In genomic region chr22:19884161-19884953, GRCh38 we compare ENCODE assay signal across 21 cellular contexts. TPM values are rescaled to one million over a fixed set of nuclear protein-coding genes. Genes with fewer than 3 reads are reported as not detected.
DNase-seq lines count a peak whose midpoint lies in the region; ATAC-seq, FAIRE-seq and TF ChIP-seq lines count a peak whose summit lies in the region.
"Had no signal": no experiment of that assay in that cellular context is flagged by ENCODE, and none has a peak within 500 bp of the region (broad histone marks: within the 10 kb centered on the region; RNA-seq: fewer than 3 reads in every experiment).

No MANE protein-coding gene starts in this region.

- H3K9me3 ChIP-seq in BE2C = no peaks in the 10 kb centered on the region
- no peaks in the 10 kb centered on the region for H3K9me3 ChIP-seq in CD4-positive, alpha-beta T cell (ENCODE audit: control insufficient read depth, low read length)
- H3K9me3 ChIP-seq in K562 (replicated peaks; ENCODE audit: control insufficient read depth, insufficient read depth, low read depth, low read length) = no peaks in the 10 kb centered on the region
- no peaks in the 10 kb centered on the region for H3K9me3 ChIP-seq in naive thymus-derived CD4-positive, alpha-beta T cell (ENCODE audit: control insufficient read depth in 2 of 3, low read length in 3 of 3)
- H3K9me3 ChIP-seq: body of pancreas, neutrophil, tibial nerve had no signal

- H3K4me3 ChIP-seq in BE2C (ENCODE audit: low read depth, low read length) (no peak overlapping the region), K562 (no peak overlapping the region)
- H3K4me3 ChIP-seq in naive thymus-derived CD4-positive, alpha-beta T cell (ENCODE audit: low read length) = no peak overlapping the region
- H3K4me3 ChIP-seq: body of pancreas, smooth muscle cell, tibial nerve had no signal

- peaks cover 6% of the 10 kb centered on the region; the same call in 1 of the 2 replicates for H3K4me1 ChIP-seq in BE2C
- peaks cover 5 to 68% of the 10 kb centered on the region in 2 experiments for H3K4me1 ChIP-seq in K562 (replicated peaks in 1 of 2; ENCODE audit: control insufficient read depth in 2 of 2, insufficient read depth in 2 of 2, low read length in 2 of 2)
- peaks cover 8 to 57% of the 10 kb centered on the region in 2 donors for H3K4me1 ChIP-seq in naive thymus-derived CD4-positive, alpha-beta T cell (ENCODE audit: control insufficient read depth in 2 of 2, insufficient read depth in 2 of 2, low read length in 2 of 2)
- H3K4me1 ChIP-seq: body of pancreas had no signal

- H3K4me1 Mint-ChIP-seq in CD4-positive, alpha-beta T cell (ENCODE audit: low read depth) = peaks cover 41% of the 10 kb centered on the region
- peaks cover 16 to 58% (median 36%) of the 10 kb centered on the region in 7 donors for H3K4me1 Mint-ChIP-seq in naive thymus-derived CD4-positive, alpha-beta T cell
- H3K4me1 Mint-ChIP-seq in stimulated activated naive B cell treated with anti-CD40 and anti-IgM and Interleukin-4, amounts not matched to agents 10 μg/mL and 1 μg/mL and 100 μg/mL, for 72 hours = peaks cover 19 to 23% of the 10 kb centered on the region in 2 donors

- POLR2A ChIA-PET in CD4-positive, alpha-beta T cell (lab: Charles Lee) = interaction anchor here (1.3 to 2.2 kb wide), 2 partner anchors 10 to 29 kb away, joined by 4 to 17 read pairs; partner anchors contain the start of genes GNB1L and RTL10
- POLR2A ChIA-PET in K562 (lab: Yijun Ruan, JAX) = interaction anchor here (0.6 to 11.1 kb wide), 8 partner anchors 10 to 170 kb away, joined by 3 to 141 read pairs (median 4); no protein-coding TSS in a partner anchor
- POLR2A ChIA-PET in naive thymus-derived CD4-positive, alpha-beta T cell (lab: Charles Lee) = interaction anchor here (0.6 to 9.7 kb wide), 5 partner anchors 8 to 36 kb away, joined by 3 to 154 read pairs (median 5); partner anchors contain the start of genes GNB1L and RTL10

- no peak for TF ChIP-seq POLR2A in K562 (conservative IDR thresholded peaks at IDR 0.05)

- H3K27me3 Mint-ChIP-seq in CD4-positive, alpha-beta T cell = no peaks in the 10 kb centered on the region
- H3K27me3 Mint-ChIP-seq in naive thymus-derived CD4-positive, alpha-beta T cell = no peaks in the 10 kb centered on the region
- H3K27me3 Mint-ChIP-seq in stimulated activated naive B cell treated with anti-CD40 and anti-IgM and Interleukin-4, amounts not matched to agents 10 μg/mL and 1 μg/mL and 100 μg/mL, for 72 hours = no peaks in the 10 kb centered on the region
- H3K27me3 Mint-ChIP-seq: CD4-positive, CD25-positive, alpha-beta regulatory T cell; dendritic cell treated with granulocyte-macrophage colony-stimulating factor and Interleukin-4, amounts not matched to agents 40 ng/mL and 50 ng/mL, for 4 days had no signal

- TF ChIP-seq RAD21 in K562 (CRISPR knock-in tag; conservative IDR thresholded peaks at IDR 0.05 in 1 of 2, IDR thresholded peaks at IDR 0.05 in 1 of 2) = no peak

- H3K27me3 ChIP-seq in BE2C (no peaks in the 10 kb centered on the region), K562 (ENCODE audit: control insufficient read depth in 2 of 2, insufficient read depth in 2 of 2, low read length in 2 of 2) (peaks cover 0 to 9% of the 10 kb centered on the region in 2 experiments; a peak in 1 of 5 replicates)
- H3K27me3 ChIP-seq in CD4-positive, alpha-beta T cell (ENCODE audit: control insufficient read depth, insufficient read depth, low read length) = no peaks in the 10 kb centered on the region
- H3K27me3 ChIP-seq in naive thymus-derived CD4-positive, alpha-beta T cell (ENCODE audit: control insufficient read depth in 2 of 2, insufficient read depth in 2 of 2, low read length in 2 of 2) = no peaks in the 10 kb centered on the region
- H3K27me3 ChIP-seq: body of pancreas, neutrophil, tibial nerve had no signal

- no peaks in the 10 kb centered on the region for H3K36me3 Mint-ChIP-seq in CD4-positive, alpha-beta T cell (ENCODE audit: low read depth)
- H3K36me3 Mint-ChIP-seq in naive thymus-derived CD4-positive, alpha-beta T cell = no peaks in the 10 kb centered on the region
- peaks cover 4 to 5% of the 10 kb centered on the region in 2 donors for H3K36me3 Mint-ChIP-seq in stimulated activated naive B cell treated with anti-CD40 and anti-IgM and Interleukin-4, amounts not matched to agents 10 μg/mL and 1 μg/mL and 100 μg/mL, for 72 hours

- H3K9ac ChIP-seq in K562 (ENCODE audit: insufficient read depth in 1 of 2, low read depth in 2 of 2, low read length in 2 of 2) = peak overlapping the region in 1 of 2 experiments; percentile 47; a peak in 1 of 4 replicates

- no peak for TF ChIP-seq EP300 in K562 (IDR thresholded peaks at IDR 0.05; ENCODE audit: low read length)

- DNase-seq in BE2C = peak; percentile 9
- DNase-seq in CD4-positive, alpha-beta T cell = peak in 1 of 10 experiments; percentile 33
- DNase-seq in K562 (ENCODE audit: extremely low read depth in 1 of 4, low spot score in 3 of 4) = no peak
- DNase-seq in naive thymus-derived CD4-positive, alpha-beta T cell = peak in 2 of 9 donors; percentile 6 to 20
- DNase-seq in NCI-H345 (lab: John Stamatoyannopoulos, UW) = no peak
- DNase-seq in stimulated activated naive B cell treated with anti-CD40 and anti-IgM and Interleukin-4, amounts not matched to agents 10 μg/mL and 1 μg/mL and 100 μg/mL, for 72 hours = no peak
- DNase-seq: CD4-positive, CD25-positive, alpha-beta regulatory T cell; EL; erythroblast; KBM-7; mesendoderm; NCI-H1417; T-helper 1 cell had no signal

- no peaks in the 10 kb centered on the region for H3K9me1 ChIP-seq in K562 (ENCODE audit: control insufficient read depth, insufficient read depth, low read length)

- peak overlapping the region; percentile 90 for H3K27ac ChIP-seq in CD4-positive, alpha-beta T cell (ENCODE audit: low read depth, low read length)
- no peak overlapping the region for H3K27ac ChIP-seq in K562 (ENCODE audit: extremely low read depth, low read depth, low read length)
- peak overlapping the region; percentile 63 for H3K27ac ChIP-seq in naive thymus-derived CD4-positive, alpha-beta T cell (ENCODE audit: low read depth, low read length)
- H3K27ac ChIP-seq: body of pancreas had no signal

- peak overlapping the region; percentile 97 for H3K27ac Mint-ChIP-seq in CD4-positive, alpha-beta T cell
- peak overlapping the region in 8 of 9 donors; percentile 73 to 99 (median 87) for H3K27ac Mint-ChIP-seq in naive thymus-derived CD4-positive, alpha-beta T cell
- H3K27ac Mint-ChIP-seq in stimulated activated naive B cell treated with anti-CD40 and anti-IgM and Interleukin-4, amounts not matched to agents 10 μg/mL and 1 μg/mL and 100 μg/mL, for 72 hours = no peak overlapping the region
- H3K27ac Mint-ChIP-seq: activated naive CD4-positive, alpha-beta T cell treated with anti-CD3 and anti-CD28 coated beads for 36 hours had no signal

- H3K79me2 ChIP-seq in K562 (ENCODE audit: control insufficient read depth, insufficient read depth, low read length) = no peaks in the 10 kb centered on the region

- H2AFZ ChIP-seq in K562 (ENCODE audit: low read depth, low read length) = no peak overlapping the region

- no peak overlapping the region for H3K4me3 Mint-ChIP-seq in CD4-positive, alpha-beta T cell
- H3K4me3 Mint-ChIP-seq in naive thymus-derived CD4-positive, alpha-beta T cell = peak overlapping the region in 6 of 10 donors; percentile 18 to 80 (median 30)
- no peak overlapping the region for H3K4me3 Mint-ChIP-seq in stimulated activated naive B cell treated with anti-CD40 and anti-IgM and Interleukin-4, amounts not matched to agents 10 μg/mL and 1 μg/mL and 100 μg/mL, for 72 hours
- H3K4me3 Mint-ChIP-seq: activated naive CD4-positive, alpha-beta T cell treated with anti-CD3 and anti-CD28 coated beads for 36 hours; dendritic cell treated with granulocyte-macrophage colony-stimulating factor and Interleukin-4, amounts not matched to agents 40 ng/mL and 50 ng/mL, for 4 days had no signal

- no peak for FAIRE-seq in K562 (lab: Jason Lieb, UNC)

- H4K20me1 ChIP-seq in K562 (replicated peaks; ENCODE audit: control insufficient read depth, insufficient read depth, low read length) = peaks cover 38% of the 10 kb centered on the region

- TF ChIP-seq CTCF in BE2C (IDR thresholded peaks at IDR 0.05; ENCODE audit: low read depth, low read length) (no peak), K562 (IDR thresholded peaks at IDR 0.05 in 2 of 3, conservative IDR thresholded peaks at IDR 0.05 in 1 of 3; ENCODE audit: insufficient read depth in 2 of 3, low read depth in 1 of 3, low read length in 3 of 3) (no peak)
- TF ChIP-seq CTCF in CD4-positive, alpha-beta T cell (IDR thresholded peaks at IDR 0.05) = no peak

- CTCF ChIA-PET in CD4-positive, alpha-beta T cell (lab: Charles Lee) = no interaction called here
- CTCF ChIA-PET in K562 (lab: Yijun Ruan, JAX; ENCODE audit: low intra/inter-chr PET ratio) = no interaction called here
- CTCF ChIA-PET in naive thymus-derived CD4-positive, alpha-beta T cell (lab: Charles Lee) = interaction anchor here (1.2 to 3.3 kb wide), 3 partner anchors 12 to 28 kb away, joined by 3 to 9 read pairs (median 3); no protein-coding TSS in a partner anchor

- H3K36me3 ChIP-seq in BE2C (no peaks in the 10 kb centered on the region; the same call in 1 of the 2 replicates), K562 (ENCODE audit: control insufficient read depth, insufficient read depth, low read length) (no peaks in the 10 kb centered on the region)
- no peaks in the 10 kb centered on the region for H3K36me3 ChIP-seq in naive thymus-derived CD4-positive, alpha-beta T cell (ENCODE audit: control insufficient read depth in 2 of 3, insufficient read depth in 3 of 3, low read length in 3 of 3)
- H3K36me3 ChIP-seq: neutrophil had no signal

- intact Hi-C loops in CD4-positive, alpha-beta T cell (cut with DNase I, micrococcal nuclease) = no loop called here
- intact Hi-C loops in K562 (cut with micrococcal nuclease) = no loop called here
- intact Hi-C loops in naive thymus-derived CD4-positive, alpha-beta T cell (cut with micrococcal nuclease) = no loop called here

- no peak for ATAC-seq in CD4-positive, alpha-beta T cell (ENCODE audit: poor library complexity)
- ATAC-seq in K562 = no peak
- ATAC-seq in naive thymus-derived CD4-positive, alpha-beta T cell = no peak
- ATAC-seq in GM19463 (IDR thresholded peaks at IDR 0.05; ENCODE audit: unreplicated experiment) = no peak
- ATAC-seq in stimulated activated naive B cell treated with anti-CD40 and anti-IgM and Interleukin-4, amounts not matched to agents 10 μg/mL and 1 μg/mL and 100 μg/mL, for 72 hours (replicated peaks) = no peak
- no peak for ATAC-seq in GM19023 (IDR thresholded peaks at IDR 0.05; ENCODE audit: unreplicated experiment)
- ATAC-seq: body of pancreas had no signal

- WGBS in K562 (ENCODE audit: insufficient coverage, low coverage, missing lambda C conversion rate) = 69% methylated on average over 15 of the region's 15 CpGs

- in situ Hi-C loops in K562 (cut with MboI) = no loop called here

- no peaks in the 10 kb centered on the region for H3K9me3 Mint-ChIP-seq in CD4-positive, alpha-beta T cell
- H3K9me3 Mint-ChIP-seq in naive thymus-derived CD4-positive, alpha-beta T cell = no peaks in the 10 kb centered on the region
- H3K9me3 Mint-ChIP-seq in stimulated activated naive B cell treated with anti-CD40 and anti-IgM and Interleukin-4, amounts not matched to agents 10 μg/mL and 1 μg/mL and 100 μg/mL, for 72 hours = no peaks in the 10 kb centered on the region
- H3K9me3 Mint-ChIP-seq: activated naive CD4-positive, alpha-beta T cell treated with anti-CD3 and anti-CD28 coated beads for 36 hours; CD4-positive, CD25-positive, alpha-beta regulatory T cell; dendritic cell treated with granulocyte-macrophage colony-stimulating factor and Interleukin-4, amounts not matched to agents 40 ng/mL and 50 ng/mL, for 4 days had no signal

- H3K4me2 ChIP-seq in K562 (ENCODE audit: insufficient read depth, low read length) = no peak overlapping the region
- H3K4me2 ChIP-seq: smooth muscle cell had no signal

- BruUV-seq in K562 (replicated peaks; lab: Mats Ljungman, UMichigan) = no TSS peak

RNA-seq across cellular contexts. Expression of gene GNB1L, which starts 29.7 kb away (rescaled TPM):
- polyA plus RNA-seq in BE2C (2012; ENCODE audit: insufficient read depth, insufficient read length, low read depth) = 3.2 TPM
- total RNA-seq in CD4-positive, alpha-beta T cell = 1 to 10 TPM; 3.0 to 6.5 TPM
- 5.3 and 21.3 TPM in 2 replicates for total RNA-seq in K562 (2011; cell fraction: chromatin; rRNA removed; ENCODE audit: low replicate concordance)
- total RNA-seq in K562 (2011; cell fraction: nucleolus; rRNA removed) = 21.8 and 25.5 TPM in 2 replicates
- 7.3 and 7.8 TPM in 2 replicates for total RNA-seq in K562 (2011; cell fraction: nucleoplasm; rRNA removed)
- 48.9 and 69.1 TPM in 2 replicates for total RNA-seq in K562 (2014; rRNA removed)
- total RNA-seq in K562 (2014; rRNA removed; fragmentation: Illumina TruSeq; extraction: Trizol) = 0.57 and 0.84 TPM in 2 replicates
- total RNA-seq in K562 (2015; rRNA removed; fragmentation: Illumina TruSeq; extraction: Trizol) = 17.8 and 20.6 TPM in 2 replicates
- total RNA-seq in K562 (2021) = 50.5 and 55.3 TPM in 2 replicates
- polyA plus RNA-seq in K562 (2011; rRNA removed) = 10.2 and 35.0 TPM in 2 replicates
- polyA plus RNA-seq in K562 (2011; cell fraction: cytosol; rRNA removed) = 37.2 and 43.8 TPM in 2 replicates
- polyA plus RNA-seq in K562 (2011; cell fraction: nucleus; rRNA removed) = 33.2 and 43.3 TPM in 2 replicates
- polyA plus RNA-seq in K562 (2012) = 42.2 and 62.2 TPM in 2 replicates
- 1.9 and 18.0 TPM in 2 replicates for polyA plus RNA-seq in K562 (2014; fragmentation: Illumina TruSeq; extraction: Trizol)
- 1 to 10 TPM in 1 of 2 experiments, under 1 TPM in 1; 0.56 to 3.5 TPM for polyA plus RNA-seq in K562 (2014; fragmentation: Nextera tagmentation; extraction: Ambion mirVana)
- polyA plus RNA-seq in K562 (2014; rRNA removed) = 40.7 and 41.3 TPM in 2 replicates
- polyA minus RNA-seq in K562 (2011; rRNA and poly(A)+ RNA removed) = 2.8 and 3.7 TPM in 2 replicates
- 13.2 and 33.0 TPM in 2 replicates for polyA minus RNA-seq in K562 (2011; cell fraction: cytosol; rRNA and poly(A)+ RNA removed)
- 12.0 and 14.3 TPM in 2 replicates for polyA minus RNA-seq in K562 (2011; cell fraction: nucleus; rRNA and poly(A)+ RNA removed)
- total RNA-seq in naive thymus-derived CD4-positive, alpha-beta T cell = 10 to 100 TPM in 2 of 5 experiments, 1 to 10 TPM in 3; 4.2 to 14.1 (median 9.5) TPM
- 10 to 100 TPM; 12.1 to 20.8 TPM for polyA plus RNA-seq in naive thymus-derived CD4-positive, alpha-beta T cell

RNA-seq across cellular contexts. Expression of gene RTL10, which starts 29.7 kb away (rescaled TPM):
- polyA plus RNA-seq in BE2C (2012; ENCODE audit: insufficient read depth, insufficient read length, low read depth) = 49.7 TPM
- 10 to 100 TPM; 24.7 TPM for total RNA-seq in CD4-positive, alpha-beta T cell
- 82.4 and 192 TPM in 2 replicates for total RNA-seq in K562 (2011; cell fraction: chromatin; rRNA removed; ENCODE audit: low replicate concordance)
- 134 and 166 TPM in 2 replicates for total RNA-seq in K562 (2011; cell fraction: nucleolus; rRNA removed)
- total RNA-seq in K562 (2011; cell fraction: nucleoplasm; rRNA removed) = 107 and 110 TPM in 2 replicates
- total RNA-seq in K562 (2014; rRNA removed) = 32.5 and 42.0 TPM in 2 replicates
- 16.3 and 19.8 TPM in 2 replicates for total RNA-seq in K562 (2014; rRNA removed; fragmentation: Illumina TruSeq; extraction: Trizol)
- 26.2 and 28.8 TPM in 2 replicates for total RNA-seq in K562 (2015; rRNA removed; fragmentation: Illumina TruSeq; extraction: Trizol)
- 75.4 and 75.5 TPM in 2 replicates for total RNA-seq in K562 (2021)
- polyA plus RNA-seq in K562 (2011; rRNA removed) = 32.7 and 82.6 TPM in 2 replicates
- 68.8 and 74.9 TPM in 2 replicates for polyA plus RNA-seq in K562 (2011; cell fraction: cytosol; rRNA removed)
- polyA plus RNA-seq in K562 (2011; cell fraction: nucleus; rRNA removed) = 124 and 157 TPM in 2 replicates
- 40.3 and 56.9 TPM in 2 replicates for polyA plus RNA-seq in K562 (2012)
- 39.2 and 40.1 TPM in 2 replicates for polyA plus RNA-seq in K562 (2014; fragmentation: Illumina TruSeq; extraction: Trizol)
- 10 to 100 TPM; 23.6 to 33.7 TPM for polyA plus RNA-seq in K562 (2014; fragmentation: Nextera tagmentation; extraction: Ambion mirVana)
- polyA plus RNA-seq in K562 (2014; rRNA removed) = 28.2 and 31.2 TPM in 2 replicates
- 49.5 and 66.5 TPM in 2 replicates for polyA minus RNA-seq in K562 (2011; rRNA and poly(A)+ RNA removed)
- polyA minus RNA-seq in K562 (2011; cell fraction: cytosol; rRNA and poly(A)+ RNA removed) = 31.7 and 46.0 TPM in 2 replicates
- 42.7 and 85.4 TPM in 2 replicates for polyA minus RNA-seq in K562 (2011; cell fraction: nucleus; rRNA and poly(A)+ RNA removed)
- total RNA-seq in naive thymus-derived CD4-positive, alpha-beta T cell = 10 to 100 TPM; 18.2 to 36.8 (median 24.9) TPM
- polyA plus RNA-seq in naive thymus-derived CD4-positive, alpha-beta T cell = 10 to 100 TPM; 14.9 to 15.1 TPM

RNA-seq across cellular contexts. Expression of gene COMT, which starts 57.2 kb away (rescaled TPM):
- 286 TPM for polyA plus RNA-seq in BE2C (2012; ENCODE audit: insufficient read depth, insufficient read length, low read depth)
- 10 to 100 TPM; 11.3 to 11.4 TPM for total RNA-seq in CD4-positive, alpha-beta T cell
- 125 and 360 TPM in 2 replicates for total RNA-seq in K562 (2011; cell fraction: chromatin; rRNA removed; ENCODE audit: low replicate concordance)
- total RNA-seq in K562 (2011; cell fraction: nucleolus; rRNA removed) = 500 and 649 TPM in 2 replicates
- total RNA-seq in K562 (2011; cell fraction: nucleoplasm; rRNA removed) = 301 and 358 TPM in 2 replicates
- total RNA-seq in K562 (2014; rRNA removed) = 334 and 497 TPM in 2 replicates
- 29.4 and 46.3 TPM in 2 replicates for total RNA-seq in K562 (2014; rRNA removed; fragmentation: Illumina TruSeq; extraction: Trizol)
- 155 and 156 TPM in 2 replicates for total RNA-seq in K562 (2015; rRNA removed; fragmentation: Illumina TruSeq; extraction: Trizol)
- 348 and 351 TPM in 2 replicates for total RNA-seq in K562 (2021)
- polyA plus RNA-seq in K562 (2011; rRNA removed) = 185 and 498 TPM in 2 replicates
- polyA plus RNA-seq in K562 (2011; cell fraction: cytosol; rRNA removed) = 652 and 657 TPM in 2 replicates
- polyA plus RNA-seq in K562 (2011; cell fraction: nucleus; rRNA removed) = 321 and 432 TPM in 2 replicates
- 279 and 699 TPM in 2 replicates for polyA plus RNA-seq in K562 (2012)
- 108 and 305 TPM in 2 replicates for polyA plus RNA-seq in K562 (2014; fragmentation: Illumina TruSeq; extraction: Trizol)
- 10 to 100 TPM; 12.5 to 39.6 TPM for polyA plus RNA-seq in K562 (2014; fragmentation: Nextera tagmentation; extraction: Ambion mirVana)
- 263 and 317 TPM in 2 replicates for polyA plus RNA-seq in K562 (2014; rRNA removed)
- polyA minus RNA-seq in K562 (2011; rRNA and poly(A)+ RNA removed) = 92.9 and 123 TPM in 2 replicates
- polyA minus RNA-seq in K562 (2011; cell fraction: cytosol; rRNA and poly(A)+ RNA removed) = 148 and 344 TPM in 2 replicates
- 63.8 and 154 TPM in 2 replicates for polyA minus RNA-seq in K562 (2011; cell fraction: nucleus; rRNA and poly(A)+ RNA removed)
- total RNA-seq in naive thymus-derived CD4-positive, alpha-beta T cell = 10 to 100 TPM; 30.0 to 80.7 (median 36.7) TPM
- 100 to 1,000 TPM in 1 of 2 donors, 10 to 100 TPM in 1; 85.0 to 105 TPM for polyA plus RNA-seq in naive thymus-derived CD4-positive, alpha-beta T cell

RNA-seq across cellular contexts. Expression of gene TXNRD2, which starts 57.3 kb away (rescaled TPM):
- polyA plus RNA-seq in BE2C (2012; ENCODE audit: insufficient read depth, insufficient read length, low read depth) = 46.2 TPM
- 10 to 100 TPM; 18.6 to 19.5 TPM for total RNA-seq in CD4-positive, alpha-beta T cell
- total RNA-seq in K562 (2011; cell fraction: chromatin; rRNA removed; ENCODE audit: low replicate concordance) = 156 and 367 TPM in 2 replicates
- total RNA-seq in K562 (2011; cell fraction: nucleolus; rRNA removed) = 176 and 216 TPM in 2 replicates
- total RNA-seq in K562 (2011; cell fraction: nucleoplasm; rRNA removed) = 160 and 165 TPM in 2 replicates
- total RNA-seq in K562 (2014; rRNA removed) = 49.4 and 60.7 TPM in 2 replicates
- total RNA-seq in K562 (2014; rRNA removed; fragmentation: Illumina TruSeq; extraction: Trizol) = 25.1 and 32.6 TPM in 2 replicates
- 45.9 and 50.4 TPM in 2 replicates for total RNA-seq in K562 (2015; rRNA removed; fragmentation: Illumina TruSeq; extraction: Trizol)
- total RNA-seq in K562 (2021) = 78.2 and 80.2 TPM in 2 replicates
- polyA plus RNA-seq in K562 (2011; rRNA removed) = 50.2 and 93.6 TPM in 2 replicates
- polyA plus RNA-seq in K562 (2011; cell fraction: cytosol; rRNA removed) = 84.2 and 98.0 TPM in 2 replicates
- polyA plus RNA-seq in K562 (2011; cell fraction: nucleus; rRNA removed) = 148 and 181 TPM in 2 replicates
- 83.1 and 83.5 TPM in 2 replicates for polyA plus RNA-seq in K562 (2012)
- polyA plus RNA-seq in K562 (2014; fragmentation: Illumina TruSeq; extraction: Trizol) = 45.0 and 66.1 TPM in 2 replicates
- polyA plus RNA-seq in K562 (2014; fragmentation: Nextera tagmentation; extraction: Ambion mirVana) = 1 to 10 TPM; 3.3 to 4.4 TPM
- polyA plus RNA-seq in K562 (2014; rRNA removed) = 52.5 and 57.0 TPM in 2 replicates
- 44.4 and 47.5 TPM in 2 replicates for polyA minus RNA-seq in K562 (2011; rRNA and poly(A)+ RNA removed)
- polyA minus RNA-seq in K562 (2011; cell fraction: cytosol; rRNA and poly(A)+ RNA removed) = 55.3 and 75.6 TPM in 2 replicates
- 57.4 and 103 TPM in 2 replicates for polyA minus RNA-seq in K562 (2011; cell fraction: nucleus; rRNA and poly(A)+ RNA removed)
- total RNA-seq in naive thymus-derived CD4-positive, alpha-beta T cell = 10 to 100 TPM; 24.7 to 39.0 (median 36.7) TPM
- polyA plus RNA-seq in naive thymus-derived CD4-positive, alpha-beta T cell = 10 to 100 TPM; 14.0 to 15.2 TPM
- total RNA-seq: smooth muscle cell had no signal

Comparison
In these comparisons a context has a peak if more than half of its experiments do, and no peak if none do; other contexts are left out.
1. H3K4me3 Mint-ChIP-seq: peak in naive thymus-derived CD4-positive, alpha-beta T cell (6 of 10); none in CD4-positive, alpha-beta T cell (single experiment) and stimulated activated naive B cell treated with anti-CD40 and anti-IgM and Interleukin-4, amounts not matched to agents 10 μg/mL and 1 μg/mL and 100 μg/mL, for 72 hours (0 of 2).